11 cellular contexts compared by ENCODE assay signal in the genomic region with DNA sequence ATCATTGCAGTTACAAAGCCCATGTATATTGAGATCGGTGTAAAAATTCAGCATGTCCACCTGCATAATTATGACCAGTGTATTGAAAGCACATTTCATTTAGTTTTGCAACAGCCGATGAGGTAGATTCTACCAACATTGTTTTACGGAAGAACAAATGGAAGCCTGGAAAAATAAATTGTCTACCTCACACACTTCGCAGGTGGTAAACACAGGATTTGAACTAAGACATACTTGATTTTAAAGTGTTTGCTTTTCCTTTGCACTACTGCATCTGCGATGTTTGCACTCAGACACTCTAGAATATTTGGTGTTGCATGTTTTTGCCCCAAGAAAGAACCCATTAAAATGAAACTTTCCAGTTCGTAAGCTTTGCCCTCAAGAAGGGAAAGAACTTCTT.
DNase-seq lines count a peak whose midpoint lies in the region; ATAC-seq and TF ChIP-seq lines count a peak whose summit lies in the region.
"Had no signal": no experiment of that assay in that cellular context is flagged by ENCODE, and none has a peak within 500 bp of the region (broad histone marks: within the 10 kb centered on the region; RNA-seq: fewer than 3 reads in every experiment).

No MANE protein-coding gene starts in this region.

- H2AFZ ChIP-seq in H9 (ENCODE audit: low read length) = no peak overlapping the region

- in situ Hi-C loops in gastrocnemius medialis (cut with MboI; ENCODE audit: low sequenced_read_pairs in 4 of 4) = no loop called here

- DNase-seq in activated CD4-positive, alpha-beta T cell treated with anti-CD3 and anti-CD28 coated beads, Interleukin-2, amount 10 ng/mL, durations not matched to agents 24 days and 14 days = no peak
- no peak for DNase-seq in activated CD4-positive, alpha-beta T cell treated with anti-CD3 and anti-CD28 coated beads, Interleukin-2, amount 10 ng/mL, durations not matched to agents 7 days and 5 days
- DNase-seq in NCI-H774 (lab: John Stamatoyannopoulos, UW) (peak; percentile 33), glutamatergic neuron (no peak), thoracic aorta (ENCODE audit: low spot score) (no peak), gastrocnemius medialis (no peak), H9 (no peak)
- DNase-seq in activated CD8-positive, alpha-beta memory T cell treated with anti-CD3 and anti-CD28 coated beads for 24 hours = no peak
- DNase-seq: effector CD8-positive, alpha-beta T cell; NCI-H2227 treated with DMSO at 0.1 percent for 48 hours had no signal

- no peak overlapping the region for H2BK15ac ChIP-seq in H9 (ENCODE audit: low read depth, low read length)

- no peak overlapping the region for H2AK5ac ChIP-seq in H9 (ENCODE audit: insufficient read length, low read length)

- no peak overlapping the region for H4K8ac ChIP-seq in H9 (replicated peaks; ENCODE audit: insufficient read length, low read depth, low read length)

- no peaks in the 10 kb centered on the region for H4K20me1 ChIP-seq in H9 (ENCODE audit: control insufficient read depth, insufficient read depth, insufficient read length)

- H4K91ac ChIP-seq in H9 (ENCODE audit: insufficient read length, low read depth, low read length) = no peak overlapping the region

- CTCF ChIA-PET in activated CD4-positive, alpha-beta T cell treated with anti-CD3 and anti-CD28 coated beads, Interleukin-2, amount 10 ng/mL, durations not matched to agents 7 days and 5 days (lab: Charles Lee) = interaction anchor here (1.0 kb wide), 1 partner anchor 21 kb away, joined by 3 read pairs; no protein-coding TSS in a partner anchor

- H3K23me2 ChIP-seq in H9 (ENCODE audit: insufficient read length, low read depth, low read length, poor library complexity, severe bottlenecking) = no peaks in the 10 kb centered on the region

- H3K4me1 ChIP-seq in thoracic aorta (ENCODE audit: control insufficient read depth in 1 of 2, low read depth in 2 of 2) (peaks cover 57 to 96% of the 10 kb centered on the region in 2 donors), gastrocnemius medialis (peaks cover 0 to 19% of the 10 kb centered on the region in 2 donors), H9 (ENCODE audit: insufficient read depth, low read length) (peaks cover 25% of the 10 kb centered on the region; the same call in 1 of the 2 replicates)

- H3K23ac ChIP-seq in H9 (ENCODE audit: insufficient read length, low read depth, low read length) = no peak overlapping the region

- ATAC-seq in thoracic aorta (ENCODE audit: insufficient number of reproducible peaks, low FRiP score, low read depth) (no peak), gastrocnemius medialis (no peak)

- H3K27ac ChIP-seq in thoracic aorta = peak overlapping the region; percentile 85 to 92
- H3K27ac ChIP-seq in gastrocnemius medialis = no peak overlapping the region
- H3K27ac ChIP-seq in H9 (ENCODE audit: insufficient read length, low read depth, low read length) = no peak overlapping the region

- peak overlapping the region; percentile 79 for H3K27ac Mint-ChIP-seq in activated CD4-positive, alpha-beta T cell treated with anti-CD3 and anti-CD28 coated beads, Interleukin-2, amount 10 ng/mL, durations not matched to agents 24 days and 14 days
- no peak overlapping the region for H3K27ac Mint-ChIP-seq in activated CD4-positive, alpha-beta T cell treated with anti-CD3 and anti-CD28 coated beads, Interleukin-2, amount 10 ng/mL, durations not matched to agents 7 days and 5 days
- H3K27ac Mint-ChIP-seq in glutamatergic neuron (ENCODE audit: unreplicated experiment) (peak overlapping the region; percentile 56), H9 (peak overlapping the region in 1 of 3 experiments; percentile 41; a peak in 3 of 7 replicates)

- peak overlapping the region; percentile 76 for H3K4me3 Mint-ChIP-seq in activated CD4-positive, alpha-beta T cell treated with anti-CD3 and anti-CD28 coated beads, Interleukin-2, amount 10 ng/mL, durations not matched to agents 24 days and 14 days
- H3K4me3 Mint-ChIP-seq in activated CD4-positive, alpha-beta T cell treated with anti-CD3 and anti-CD28 coated beads, Interleukin-2, amount 10 ng/mL, durations not matched to agents 7 days and 5 days = no peak overlapping the region
- H3K4me3 Mint-ChIP-seq in glutamatergic neuron (ENCODE audit: unreplicated experiment) (no peak overlapping the region), H9 (no peak overlapping the region)

- H3K9me3 Mint-ChIP-seq in activated CD4-positive, alpha-beta T cell treated with anti-CD3 and anti-CD28 coated beads, Interleukin-2, amount 10 ng/mL, durations not matched to agents 24 days and 14 days = no peaks in the 10 kb centered on the region
- H3K9me3 Mint-ChIP-seq in activated CD4-positive, alpha-beta T cell treated with anti-CD3 and anti-CD28 coated beads, Interleukin-2, amount 10 ng/mL, durations not matched to agents 7 days and 5 days = no peaks in the 10 kb centered on the region
- H3K9me3 Mint-ChIP-seq in glutamatergic neuron (ENCODE audit: unreplicated experiment) = peaks cover 2% of the 10 kb centered on the region
- no peaks in the 10 kb centered on the region for H3K9me3 Mint-ChIP-seq in H9

- no CpG with 5 or more reads among the region's 6 CpGs for WGBS in H9 (ENCODE audit: extremely low coverage, insufficient read length, low lambda C conversion rate)

- TF ChIP-seq CTCF in glutamatergic neuron (IDR thresholded peaks at IDR 0.05; ENCODE audit: partially characterized antibody, unreplicated experiment) (no peak), thoracic aorta (IDR thresholded peaks at IDR 0.05) (no peak), gastrocnemius medialis (IDR thresholded peaks at IDR 0.05 in 4 of 5, conservative IDR thresholded peaks at IDR 0.05 in 1 of 5) (no peak), H9 (conservative IDR thresholded peaks at IDR 0.05) (no peak)

- no peak overlapping the region for H3K14ac ChIP-seq in H9 (ENCODE audit: insufficient read depth, low read length)

- peaks cover 44% of the 10 kb centered on the region for H3K4me1 Mint-ChIP-seq in activated CD4-positive, alpha-beta T cell treated with anti-CD3 and anti-CD28 coated beads, Interleukin-2, amount 10 ng/mL, durations not matched to agents 24 days and 14 days
- peaks cover 56% of the 10 kb centered on the region for H3K4me1 Mint-ChIP-seq in activated CD4-positive, alpha-beta T cell treated with anti-CD3 and anti-CD28 coated beads, Interleukin-2, amount 10 ng/mL, durations not matched to agents 7 days and 5 days
- peaks cover 49% of the 10 kb centered on the region for H3K4me1 Mint-ChIP-seq in glutamatergic neuron (ENCODE audit: low read depth, unreplicated experiment)
- peaks cover 80 to 81% of the 10 kb centered on the region in 2 experiments for H3K4me1 Mint-ChIP-seq in H9

- no peak overlapping the region for H2BK5ac ChIP-seq in H9 (ENCODE audit: insufficient read length, low read length)

- POLR2A ChIA-PET in activated CD4-positive, alpha-beta T cell treated with anti-CD3 and anti-CD28 coated beads, Interleukin-2, amount 10 ng/mL, durations not matched to agents 7 days and 5 days (lab: Charles Lee) = no interaction called here

- no peak for TF ChIP-seq POLR2A in gastrocnemius medialis (IDR thresholded peaks at IDR 0.05)

- peaks cover 11% of the 10 kb centered on the region for H3K79me1 ChIP-seq in H9 (ENCODE audit: insufficient read depth, low read depth, low read length, poor library complexity, severe bottlenecking)

- H3K18ac ChIP-seq in H9 (ENCODE audit: insufficient read length, low read depth, low read length) = no peak overlapping the region

- H3K27me3 ChIP-seq in thoracic aorta (replicated peaks; ENCODE audit: insufficient read depth) (no peaks in the 10 kb centered on the region), gastrocnemius medialis (no peaks in the 10 kb centered on the region), H9 (ENCODE audit: insufficient read depth, low read length) (no peaks in the 10 kb centered on the region)
- H3K27me3 ChIP-seq: breast epithelium had no signal

- no peak overlapping the region for H4K5ac ChIP-seq in H9 (ENCODE audit: insufficient read length, low read depth, low read length)

- no peak overlapping the region for H2BK20ac ChIP-seq in H9 (ENCODE audit: low read depth, low read length, poor library complexity, severe bottlenecking)

- H3K36me3 Mint-ChIP-seq in activated CD4-positive, alpha-beta T cell treated with anti-CD3 and anti-CD28 coated beads, Interleukin-2, amount 10 ng/mL, durations not matched to agents 24 days and 14 days (ENCODE audit: low read depth) = no peaks in the 10 kb centered on the region
- no peaks in the 10 kb centered on the region for H3K36me3 Mint-ChIP-seq in activated CD4-positive, alpha-beta T cell treated with anti-CD3 and anti-CD28 coated beads, Interleukin-2, amount 10 ng/mL, durations not matched to agents 7 days and 5 days (ENCODE audit: low read depth)
- H3K36me3 Mint-ChIP-seq in glutamatergic neuron (ENCODE audit: unreplicated experiment) (no peaks in the 10 kb centered on the region), H9 (ENCODE audit: insufficient read depth in 1 of 3, low read depth in 3 of 3) (no peaks in the 10 kb centered on the region)

- intact Hi-C loops in activated CD4-positive, alpha-beta T cell treated with anti-CD3 and anti-CD28 coated beads, Interleukin-2, amount 10 ng/mL, durations not matched to agents 24 days and 14 days (cut with micrococcal nuclease) = no loop called here
- intact Hi-C loops in gastrocnemius medialis (cut with DNase I; ENCODE audit: low total_unique reads) = no loop called here

- H3K27me3 Mint-ChIP-seq in activated CD4-positive, alpha-beta T cell treated with anti-CD3 and anti-CD28 coated beads, Interleukin-2, amount 10 ng/mL, durations not matched to agents 24 days and 14 days = no peaks in the 10 kb centered on the region
- no peaks in the 10 kb centered on the region for H3K27me3 Mint-ChIP-seq in activated CD4-positive, alpha-beta T cell treated with anti-CD3 and anti-CD28 coated beads, Interleukin-2, amount 10 ng/mL, durations not matched to agents 7 days and 5 days
- H3K27me3 Mint-ChIP-seq in glutamatergic neuron (ENCODE audit: unreplicated experiment) (peaks cover 5% of the 10 kb centered on the region), H9 (ENCODE audit: low read depth) (no peaks in the 10 kb centered on the region)

- peaks cover 34% of the 10 kb centered on the region; the same call in 1 of the 2 replicates for H3K79me2 ChIP-seq in H9 (ENCODE audit: insufficient read depth, low read length)

- H3K9me3 ChIP-seq in thoracic aorta (no peaks in the 10 kb centered on the region), gastrocnemius medialis (no peaks in the 10 kb centered on the region), H9 (ENCODE audit: control insufficient read depth, low read depth, low read length) (no peaks in the 10 kb centered on the region)
- H3K9me3 ChIP-seq: breast epithelium had no signal

- no peak overlapping the region for H2BK12ac ChIP-seq in H9 (ENCODE audit: insufficient read length, low read depth, low read length)

- no peak overlapping the region for H3K9ac ChIP-seq in H9 (ENCODE audit: extremely low read depth, insufficient read length, low read length)

- H3K4ac ChIP-seq in H9 (ENCODE audit: low read depth, low read length) = no peak overlapping the region

- no peak overlapping the region for H3K56ac ChIP-seq in H9 (ENCODE audit: insufficient read length, low read depth, low read length)

- no peaks in the 10 kb centered on the region for H3K36me3 ChIP-seq in thoracic aorta
- H3K36me3 ChIP-seq in gastrocnemius medialis = no peaks in the 10 kb centered on the region
- H3K36me3 ChIP-seq: breast epithelium had no signal

- H2BK120ac ChIP-seq in H9 (ENCODE audit: low read depth, low read length, poor library complexity, severe bottlenecking) = no peak overlapping the region

- no peak overlapping the region for H3K4me2 ChIP-seq in H9 (ENCODE audit: insufficient read depth, insufficient read length, low read length)

- H3K4me3 ChIP-seq in thoracic aorta (peak overlapping the region; percentile 44), gastrocnemius medialis (no peak overlapping the region)
- H3K4me3 ChIP-seq: breast epithelium had no signal

- H3T11ph ChIP-seq in H9 (ENCODE audit: low read length) = no peak overlapping the region

Comparison
In these comparisons a context has a peak if more than half of its experiments do, and no peak if none do; other contexts are left out.
1. H3K27ac ChIP-seq: peak in thoracic aorta (2 of 2); none in gastrocnemius medialis (0 of 4) and H9 (single experiment).